22 cellular contexts compared by ENCODE assay signal in genomic region chrX:39733745-39734144, GRCh38.
DNase-seq lines count a peak whose midpoint lies in the region; FAIRE-seq and TF ChIP-seq lines count a peak whose summit lies in the region.
"Had no signal": no experiment of that assay in that cellular context is flagged by ENCODE, and none has a peak within 500 bp of the region (broad histone marks: within the 10 kb centered on the region; RNA-seq: fewer than 3 reads in every experiment).

No MANE protein-coding gene starts in this region.

- H3K27ac Mint-ChIP-seq in T-helper 1 cell treated with Interleukin-12 subunit alpha and Interleukin-12 subunit beta and Interleukin-4 antibody, amounts not matched to agents 30 μg/mL and 1 μg/mL, for 36 hours, result peak overlapping the region; percentile 3
- H3K27ac Mint-ChIP-seq: CD4-positive, alpha-beta memory T cell had no signal

- CTCF ChIA-PET in HEK293 (lab: Yijun Ruan, JAX), result no interaction called here

- no peak for TF ChIP-seq CTCF in HEK293 (tag by site-specific recombination; IDR thresholded peaks at IDR 0.05)

- no peak overlapping the region for H3K4me3 Mint-ChIP-seq in T-helper 1 cell treated with Interleukin-12 subunit alpha and Interleukin-12 subunit beta and Interleukin-4 antibody, amounts not matched to agents 30 μg/mL and 1 μg/mL, for 36 hours
- H3K4me3 Mint-ChIP-seq: CD4-positive, alpha-beta memory T cell had no signal

- POLR2A ChIA-PET in HEK293 (lab: Yijun Ruan, JAX), result no interaction called here

- no peaks in the 10 kb centered on the region for H3K36me3 Mint-ChIP-seq in T-helper 1 cell treated with Interleukin-12 subunit alpha and Interleukin-12 subunit beta and Interleukin-4 antibody, amounts not matched to agents 30 μg/mL and 1 μg/mL, for 36 hours (ENCODE audit: low read depth)
- H3K36me3 Mint-ChIP-seq: CD4-positive, alpha-beta memory T cell had no signal

- DNase-seq in T-helper 1 cell (no peak), mesenteric fat pad (ENCODE audit: low spot score) (peak; percentile 28), DMS79 treated with DMSO at 0.1 percent for 48 hours (lab: John Stamatoyannopoulos, UW) (no peak), GM12892 (ENCODE audit: insufficient read length) (no peak)
- DNase-seq: ACHN; AML-193; BE2C; Calu3; CD4-positive, alpha-beta memory T cell; COR-L47; DND-41; GM23248; H7; HCEC 1CT had no signal

- H3K27ac ChIP-seq in HEK293 (ENCODE audit: extremely low read depth, low read depth, low read length), result no peak overlapping the region
- H3K27ac ChIP-seq: 22Rv1; BLaER1 treated with 17β-estradiol and CSF1 and Interleukin-3, amounts not matched to agents 10 nM and 100 nM; GM23248 had no signal

- FAIRE-seq in GM12892 (lab: Jason Lieb, UNC), result no peak
- FAIRE-seq: A204.1, G401.6, GM19239, H1 had no signal

- no peaks in the 10 kb centered on the region for H3K9me3 ChIP-seq in HEK293 (ENCODE audit: control insufficient read depth, insufficient read depth, low read depth, low read length)
- H3K9me3 ChIP-seq: BE2C had no signal

- TF ChIP-seq POLR2A in GM12892 (IDR thresholded peaks at IDR 0.05; ENCODE audit: low read depth, low read length), result no peak

- 0 out of 2 replicates have a peak, but pooled peaks cover 4% of the 10 kb centered on the region for H3K4me1 ChIP-seq in HEK293 (ENCODE audit: control insufficient read depth, insufficient read depth, low read length)

- H3K9me3 Mint-ChIP-seq in T-helper 1 cell treated with Interleukin-12 subunit alpha and Interleukin-12 subunit beta and Interleukin-4 antibody, amounts not matched to agents 30 μg/mL and 1 μg/mL, for 36 hours, result no peaks in the 10 kb centered on the region

- no peaks in the 10 kb centered on the region for H3K27me3 Mint-ChIP-seq in T-helper 1 cell treated with Interleukin-12 subunit alpha and Interleukin-12 subunit beta and Interleukin-4 antibody, amounts not matched to agents 30 μg/mL and 1 μg/mL, for 36 hours (ENCODE audit: low read depth)
- H3K27me3 Mint-ChIP-seq: CD4-positive, alpha-beta memory T cell had no signal

- H3K4me3 ChIP-seq in HEK293 (ENCODE audit: low read depth, low read length), result no peak overlapping the region
- H3K4me3 ChIP-seq: BLaER1 treated with 17β-estradiol and CSF1 and Interleukin-3, amounts not matched to agents 10 nM and 100 nM; GM23248 had no signal

- H3K4me1 Mint-ChIP-seq in T-helper 1 cell treated with Interleukin-12 subunit alpha and Interleukin-12 subunit beta and Interleukin-4 antibody, amounts not matched to agents 30 μg/mL and 1 μg/mL, for 36 hours (ENCODE audit: low read depth), result peaks cover 15% of the 10 kb centered on the region

- no peaks in the 10 kb centered on the region for H3K36me3 ChIP-seq in HEK293 (ENCODE audit: control insufficient read depth in 2 of 2, insufficient read depth in 1 of 2, low read length in 2 of 2)
- H3K36me3 ChIP-seq: BE2C; BLaER1 treated with 17β-estradiol and CSF1 and Interleukin-3, amounts not matched to agents 10 nM and 100 nM had no signal

TF ChIP-seq in HEK293, 187 proteins besides CTCF, POLR2A, EP300 and RAD21:
- TF ChIP-seq ZNF558 (tag by site-specific recombination; IDR thresholded peaks at IDR 0.05) (no peak), ZNF366 (tag by site-specific recombination; conservative IDR thresholded peaks at IDR 0.05) (peak; percentile 92)
TF ChIP-seq in HEK293: peak in this region for 1.
